In genomic region chr17:78337244-78338109, GRCh38 we compare ENCODE assay signal across 10 cellular contexts. TPM values are rescaled to one million over a fixed set of nuclear protein-coding genes. Genes with fewer than 3 reads are reported as not detected.
DNase-seq lines count a peak whose midpoint lies in the region; ATAC-seq and TF ChIP-seq lines count a peak whose summit lies in the region.
"Had no signal": no experiment of that assay in that cellular context is flagged by ENCODE, and none has a peak within 500 bp of the region (broad histone marks: within the 10 kb centered on the region; RNA-seq: fewer than 3 reads in every experiment).

No MANE protein-coding gene starts in this region.

- intact Hi-C loops in activated CD8-positive, alpha-beta T cell treated with anti-CD3 and anti-CD28 coated beads for 36 hours (cut with micrococcal nuclease), result no loop called here

- TF ChIP-seq CTCF in GM13976 (IDR thresholded peaks at IDR 0.05; ENCODE audit: borderline replicate concordance, control extremely low read depth, extremely low read depth, insufficient read depth, missing control alignments), result no peak
- TF ChIP-seq CTCF in activated CD8-positive, alpha-beta T cell treated with anti-CD3 and anti-CD28 coated beads for 36 hours (IDR thresholded peaks at IDR 0.05), result no peak

- CTCF ChIA-PET in activated CD8-positive, alpha-beta T cell treated with anti-CD3 and anti-CD28 coated beads for 36 hours (lab: Charles Lee), result no interaction called here

- DNase-seq in GM13976 (ENCODE audit: low spot score) (peak; percentile 78), SJSA1 (ENCODE audit: low read depth in 1 of 2, low spot score in 2 of 2) (peak; percentile 84 to 93), naive B cell (peak; percentile 87)
- DNase-seq in activated CD8-positive, alpha-beta T cell treated with anti-CD3 and anti-CD28 coated beads for 36 hours, result no peak
- DNase-seq in activated naive CD4-positive, alpha-beta T cell (lab: John Stamatoyannopoulos, UW), result no peak
- no peak for DNase-seq in activated naive CD4-positive, alpha-beta T cell treated with anti-CD3 and anti-CD28 coated beads, Interleukin-2, amount 50 U/mL, for 16 hours
- DNase-seq: activated naive CD8-positive, alpha-beta T cell treated with anti-CD3 and anti-CD28 coated beads, Interleukin-2, amount 10 ng/mL, durations not matched to agents 7 days and 5 days had no signal

- H3K27ac ChIP-seq in SJSA1, result peak overlapping the region; percentile 84

- in situ Hi-C loops in GM13976 (cut with MboI; ENCODE audit: low sequenced_read_pairs, unreplicated experiment), result no loop called here

- H3K9me3 ChIP-seq in SJSA1 (replicated peaks), result no peaks in the 10 kb centered on the region

- no peaks in the 10 kb centered on the region for H3K27me3 ChIP-seq in SJSA1 (replicated peaks)

- ATAC-seq in HG02884 (IDR thresholded peaks at IDR 0.05; ENCODE audit: unreplicated experiment), result peak; percentile 60
- ATAC-seq in naive B cell (ENCODE audit: low read depth in 2 of 2), result peak; percentile 80 to 85
- ATAC-seq in GM19035 (IDR thresholded peaks at IDR 0.05; ENCODE audit: unreplicated experiment), result no peak
- ATAC-seq in activated CD8-positive, alpha-beta T cell treated with anti-CD3 and anti-CD28 coated beads for 36 hours, result no peak
- ATAC-seq: HCT116 had no signal

- H3K36me3 ChIP-seq in SJSA1, result no peaks in the 10 kb centered on the region

- peaks cover 39 to 59% (median 43%) of the 10 kb centered on the region in 3 donors for H3K4me1 Mint-ChIP-seq in naive B cell
- peaks cover 29% of the 10 kb centered on the region for H3K4me1 Mint-ChIP-seq in activated CD8-positive, alpha-beta T cell treated with anti-CD3 and anti-CD28 coated beads for 36 hours (ENCODE audit: low read depth)

- peak overlapping the region; percentile 37 to 89 (median 83) for H3K4me3 Mint-ChIP-seq in naive B cell
- H3K4me3 Mint-ChIP-seq in activated CD8-positive, alpha-beta T cell treated with anti-CD3 and anti-CD28 coated beads for 36 hours, result no peak overlapping the region
- H3K4me3 Mint-ChIP-seq: activated naive CD8-positive, alpha-beta T cell treated with anti-CD3 and anti-CD28 coated beads, Interleukin-2, amount 10 ng/mL, durations not matched to agents 7 days and 5 days had no signal

- peaks cover 0 to 2% (median 0%) of the 10 kb centered on the region in 7 donors for H3K9me3 Mint-ChIP-seq in naive B cell
- H3K9me3 Mint-ChIP-seq in activated CD8-positive, alpha-beta T cell treated with anti-CD3 and anti-CD28 coated beads for 36 hours, result no peaks in the 10 kb centered on the region
- H3K9me3 Mint-ChIP-seq: activated naive CD8-positive, alpha-beta T cell treated with anti-CD3 and anti-CD28 coated beads, Interleukin-2, amount 10 ng/mL, durations not matched to agents 7 days and 5 days had no signal

- no peaks in the 10 kb centered on the region for H3K27me3 Mint-ChIP-seq in naive B cell
- no peaks in the 10 kb centered on the region for H3K27me3 Mint-ChIP-seq in activated CD8-positive, alpha-beta T cell treated with anti-CD3 and anti-CD28 coated beads for 36 hours

- no peak overlapping the region for H3K4me3 ChIP-seq in SJSA1

- peaks cover 53% of the 10 kb centered on the region for H3K4me1 ChIP-seq in SJSA1 (replicated peaks)

- no peaks in the 10 kb centered on the region for H3K36me3 Mint-ChIP-seq in naive B cell
- H3K36me3 Mint-ChIP-seq in activated CD8-positive, alpha-beta T cell treated with anti-CD3 and anti-CD28 coated beads for 36 hours (ENCODE audit: low read depth), result no peaks in the 10 kb centered on the region
- H3K36me3 Mint-ChIP-seq: activated naive CD8-positive, alpha-beta T cell treated with anti-CD3 and anti-CD28 coated beads, Interleukin-2, amount 10 ng/mL, durations not matched to agents 7 days and 5 days had no signal

- H3K27ac Mint-ChIP-seq in naive B cell, result peak overlapping the region; percentile 86 to 100 (median 98)
- no peak overlapping the region for H3K27ac Mint-ChIP-seq in activated CD8-positive, alpha-beta T cell treated with anti-CD3 and anti-CD28 coated beads for 36 hours
- H3K27ac Mint-ChIP-seq: activated naive CD8-positive, alpha-beta T cell treated with anti-CD3 and anti-CD28 coated beads, Interleukin-2, amount 10 ng/mL, durations not matched to agents 7 days and 5 days had no signal

- POLR2A ChIA-PET in activated CD8-positive, alpha-beta T cell treated with anti-CD3 and anti-CD28 coated beads for 36 hours (lab: Charles Lee), result interaction anchor here (1.7 kb wide), 1 partner anchor 9 kb away, joined by 4 read pairs; no protein-coding TSS in a partner anchor

RNA-seq across cellular contexts. Expression of gene SOCS3, which starts 22.4 kb away (rescaled TPM):
- 44.7 and 71.9 TPM in 2 replicates for total RNA-seq in SJSA1 (2014; rRNA removed; shearing (Covaris generic))
- polyA plus RNA-seq in naive B cell (ENCODE audit: low read depth in 6 of 6), result 10 to 100 TPM in 4 of 6 donors, 1 to 10 TPM in 2; 4.7 to 29.1 (median 15.2) TPM
- total RNA-seq in activated CD8-positive, alpha-beta T cell treated with anti-CD3 and anti-CD28 coated beads for 36 hours, result 10 to 100 TPM; 48.6 to 49.1 TPM

RNA-seq across cellular contexts. Expression of gene PGS1, which starts 41.0 kb away (rescaled TPM):
- 43.6 and 64.1 TPM in 2 replicates for total RNA-seq in SJSA1 (2014; rRNA removed; shearing (Covaris generic))
- 10 to 100 TPM; 23.9 to 50.1 (median 29.8) TPM for polyA plus RNA-seq in naive B cell (ENCODE audit: low read depth in 6 of 6)
- 10 to 100 TPM; 42.1 to 43.3 TPM for total RNA-seq in activated CD8-positive, alpha-beta T cell treated with anti-CD3 and anti-CD28 coated beads for 36 hours

Comparison
In these comparisons a context has a peak if more than half of its experiments do, and no peak if none do; other contexts are left out.
1. DNase-seq: peak in GM13976 (single experiment), SJSA1 (2 of 2) and naive B cell (single experiment); none in activated CD8-positive, alpha-beta T cell treated with anti-CD3 and anti-CD28 coated beads for 36 hours (single experiment), activated naive CD4-positive, alpha-beta T cell (0 of 4) and activated naive CD4-positive, alpha-beta T cell treated with anti-CD3 and anti-CD28 coated beads, Interleukin-2, amount 50 U/mL, for 16 hours (single experiment).
2. ATAC-seq: peak in HG02884 (single experiment) and naive B cell (2 of 2); none in GM19035 (single experiment) and activated CD8-positive, alpha-beta T cell treated with anti-CD3 and anti-CD28 coated beads for 36 hours (single experiment).